In the genomic region with DNA sequence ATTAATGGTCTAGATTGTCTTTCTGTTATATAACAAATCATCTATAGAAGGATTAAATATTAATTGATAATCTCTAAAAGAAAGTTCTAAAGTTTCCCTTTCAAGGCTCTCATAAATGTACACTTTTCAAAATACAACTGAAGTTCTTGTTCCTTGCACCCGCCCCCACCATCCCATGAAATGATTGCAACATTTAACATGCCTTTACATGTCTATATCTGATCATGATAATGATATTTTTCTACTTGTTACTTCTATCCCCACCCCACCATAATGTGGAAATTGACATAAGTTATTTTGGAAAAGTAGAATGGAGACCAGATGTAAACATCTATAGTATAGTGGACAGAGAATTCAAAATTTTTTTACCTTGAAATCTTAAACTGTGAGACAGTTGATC, we compare ENCODE assay signal across 15 cellular contexts.
DNase-seq lines count a peak whose midpoint lies in the region; ATAC-seq and TF ChIP-seq lines count a peak whose summit lies in the region.
"Had no signal": no experiment of that assay in that cellular context is flagged by ENCODE, and none has a peak within 500 bp of the region (broad histone marks: within the 10 kb centered on the region; RNA-seq: fewer than 3 reads in every experiment).

No MANE protein-coding gene starts in this region.

- H3F3A ChIP-seq in DOHH2 (ENCODE audit: control insufficient read depth, insufficient read depth): no peaks in the 10 kb centered on the region

- peak overlapping the region; percentile 75 for H3K27ac Mint-ChIP-seq in glutamatergic neuron (ENCODE audit: unreplicated experiment)
- H3K27ac Mint-ChIP-seq: CD4-positive, CD25-positive, alpha-beta regulatory T cell had no signal

- H3K9me3 ChIP-seq in DOHH2 (ENCODE audit: control insufficient read depth, insufficient read depth, low read length) (no peaks in the 10 kb centered on the region), adipocyte (ENCODE audit: control insufficient read depth, low read length) (no peaks in the 10 kb centered on the region), A673 (ENCODE audit: low read depth, low read length, poor library complexity, severe bottlenecking) (no peaks in the 10 kb centered on the region)
- H3K9me3 ChIP-seq: A549; BLaER1 treated with 17β-estradiol and CSF1 and Interleukin-3, amounts not matched to agents 10 nM and 100 nM had no signal

- DNase-seq in NCI-H82 treated with DMSO at 0.1 percent for 48 hours (lab: John Stamatoyannopoulos, UW; ENCODE audit: unreplicated experiment): peak; percentile 25
- DNase-seq in adipocyte (ENCODE audit: low read depth): peak; percentile 7
- no peak for DNase-seq in glutamatergic neuron
- DNase-seq in A673 (ENCODE audit: low spot score): no peak
- DNase-seq in NCI-H446 (lab: John Stamatoyannopoulos, UW): no peak
- DNase-seq: AML-193; CD4-positive, CD25-positive, alpha-beta regulatory T cell; DMS79 had no signal

- peak overlapping the region; percentile 49 for H3K4me2 ChIP-seq in DOHH2 (ENCODE audit: low read length)
- H3K4me2 ChIP-seq: A549 had no signal

- CTCF ChIA-PET in A673 (lab: Charles Lee): no interaction called here

- H3K27me3 Mint-ChIP-seq in glutamatergic neuron (ENCODE audit: unreplicated experiment): no peaks in the 10 kb centered on the region

- peaks cover 6% of the 10 kb centered on the region for H3K9me3 Mint-ChIP-seq in glutamatergic neuron (ENCODE audit: unreplicated experiment)
- H3K9me3 Mint-ChIP-seq: CD4-positive, CD25-positive, alpha-beta regulatory T cell had no signal

- no peaks in the 10 kb centered on the region for H3K36me3 Mint-ChIP-seq in glutamatergic neuron (ENCODE audit: unreplicated experiment)
- H3K36me3 Mint-ChIP-seq: CD4-positive, CD25-positive, alpha-beta regulatory T cell had no signal

- BruUV-seq in A673 (replicated peaks; lab: Mats Ljungman, UMichigan): no TSS peak

- no peaks in the 10 kb centered on the region for H4K20me1 ChIP-seq in DOHH2 (ENCODE audit: control insufficient read depth, insufficient read depth, low read depth, low read length)
- H4K20me1 ChIP-seq: BLaER1 treated with 17β-estradiol and CSF1 and Interleukin-3, amounts not matched to agents 10 nM and 100 nM had no signal

- H3K9ac ChIP-seq in adipocyte (ENCODE audit: low read length): no peak overlapping the region
- H3K9ac ChIP-seq: BLaER1 treated with 17β-estradiol and CSF1 and Interleukin-3, amounts not matched to agents 10 nM and 100 nM had no signal

- TF ChIP-seq CTCF in DOHH2 (IDR thresholded peaks at IDR 0.05; ENCODE audit: low read depth, low read length, poor library complexity, severe bottlenecking): no peak
- TF ChIP-seq CTCF in glutamatergic neuron (IDR thresholded peaks at IDR 0.05; ENCODE audit: partially characterized antibody, unreplicated experiment): no peak
- TF ChIP-seq CTCF in A673 (conservative IDR thresholded peaks at IDR 0.05; ENCODE audit: low read depth, low read length): no peak

- POLR2A ChIA-PET in A673 (lab: Charles Lee; ENCODE audit: low non-redundant PET): no interaction called here

- no peak overlapping the region for H3K27ac ChIP-seq in DOHH2 (ENCODE audit: low read depth, low read length)
- no peak overlapping the region for H3K27ac ChIP-seq in A673 (ENCODE audit: low read depth, low read length, poor library complexity, severe bottlenecking)
- H3K27ac ChIP-seq: A549; BLaER1 treated with 17β-estradiol and CSF1 and Interleukin-3, amounts not matched to agents 10 nM and 100 nM; HL-60 had no signal

- H3K4me1 Mint-ChIP-seq in glutamatergic neuron (ENCODE audit: low read depth, unreplicated experiment): peaks cover 33% of the 10 kb centered on the region
- H3K4me1 Mint-ChIP-seq: CD4-positive, CD25-positive, alpha-beta regulatory T cell had no signal

- H3K79me2 ChIP-seq in DOHH2 (ENCODE audit: control insufficient read depth, low read length): no peaks in the 10 kb centered on the region

- H3K9me2 ChIP-seq in DOHH2 (replicated peaks; ENCODE audit: control insufficient read depth, low read length): no peaks in the 10 kb centered on the region

- intact Hi-C loops in A673 (cut with micrococcal nuclease; ENCODE audit: unreplicated experiment): no loop called here

- H3K4me1 ChIP-seq in DOHH2 (ENCODE audit: control insufficient read depth, low read length) (peaks cover 42% of the 10 kb centered on the region), adipocyte (ENCODE audit: control insufficient read depth, insufficient read depth, low read length) (no peaks in the 10 kb centered on the region), A673 (ENCODE audit: insufficient read depth, low read length, poor library complexity, severe bottlenecking) (peaks cover 15% of the 10 kb centered on the region)
- H3K4me1 ChIP-seq: A549 had no signal

- no peak for ATAC-seq in HG03521 (IDR thresholded peaks at IDR 0.05; ENCODE audit: unreplicated experiment)
- ATAC-seq: A549, HCT116, K562 had no signal

- H3K27me3 ChIP-seq in DOHH2 (ENCODE audit: control insufficient read depth, low read length): no peaks in the 10 kb centered on the region
- H3K27me3 ChIP-seq in adipocyte (replicated peaks; ENCODE audit: control insufficient read depth, insufficient read depth, low read length): no peaks in the 10 kb centered on the region
- no peaks in the 10 kb centered on the region for H3K27me3 ChIP-seq in A673 (replicated peaks; ENCODE audit: insufficient read depth, low read depth, low read length, poor library complexity)
- H3K27me3 ChIP-seq: BLaER1 treated with 17β-estradiol and CSF1 and Interleukin-3, amounts not matched to agents 10 nM and 100 nM had no signal

- no peak overlapping the region for H3K4me3 ChIP-seq in DOHH2 (ENCODE audit: low read length)
- no peak overlapping the region for H3K4me3 ChIP-seq in adipocyte (ENCODE audit: low read length)
- H3K4me3 ChIP-seq in A673 (ENCODE audit: low read depth, low read length, poor library complexity, severe bottlenecking): no peak overlapping the region
- H3K4me3 ChIP-seq: A549; BLaER1 treated with 17β-estradiol and CSF1 and Interleukin-3, amounts not matched to agents 10 nM and 100 nM; K562 had no signal

- no peak overlapping the region for H3K4me3 Mint-ChIP-seq in glutamatergic neuron (ENCODE audit: unreplicated experiment)
- H3K4me3 Mint-ChIP-seq: CD4-positive, CD25-positive, alpha-beta regulatory T cell had no signal

- 0 out of 2 replicates have a peak, but pooled peaks cover 4% of the 10 kb centered on the region for H3K36me3 ChIP-seq in DOHH2 (ENCODE audit: control insufficient read depth, low read length)
- H3K36me3 ChIP-seq in adipocyte (ENCODE audit: control insufficient read depth, insufficient read depth, low read length, severe bottlenecking): no peaks in the 10 kb centered on the region
- peaks cover 12% of the 10 kb centered on the region for H3K36me3 ChIP-seq in A673 (ENCODE audit: insufficient read depth, low read length, poor library complexity, severe bottlenecking)
- H3K36me3 ChIP-seq: BLaER1 treated with 17β-estradiol and CSF1 and Interleukin-3, amounts not matched to agents 10 nM and 100 nM had no signal

Comparison
In these comparisons a context has a peak if more than half of its experiments do, and no peak if none do; other contexts are left out.
1. DNase-seq: peak in NCI-H82 treated with DMSO at 0.1 percent for 48 hours (single experiment) and adipocyte (single experiment); none in glutamatergic neuron (single experiment), A673 (single experiment) and NCI-H446 (0 of 2).